8 cellular contexts compared by ENCODE assay signal in the genomic region with DNA sequence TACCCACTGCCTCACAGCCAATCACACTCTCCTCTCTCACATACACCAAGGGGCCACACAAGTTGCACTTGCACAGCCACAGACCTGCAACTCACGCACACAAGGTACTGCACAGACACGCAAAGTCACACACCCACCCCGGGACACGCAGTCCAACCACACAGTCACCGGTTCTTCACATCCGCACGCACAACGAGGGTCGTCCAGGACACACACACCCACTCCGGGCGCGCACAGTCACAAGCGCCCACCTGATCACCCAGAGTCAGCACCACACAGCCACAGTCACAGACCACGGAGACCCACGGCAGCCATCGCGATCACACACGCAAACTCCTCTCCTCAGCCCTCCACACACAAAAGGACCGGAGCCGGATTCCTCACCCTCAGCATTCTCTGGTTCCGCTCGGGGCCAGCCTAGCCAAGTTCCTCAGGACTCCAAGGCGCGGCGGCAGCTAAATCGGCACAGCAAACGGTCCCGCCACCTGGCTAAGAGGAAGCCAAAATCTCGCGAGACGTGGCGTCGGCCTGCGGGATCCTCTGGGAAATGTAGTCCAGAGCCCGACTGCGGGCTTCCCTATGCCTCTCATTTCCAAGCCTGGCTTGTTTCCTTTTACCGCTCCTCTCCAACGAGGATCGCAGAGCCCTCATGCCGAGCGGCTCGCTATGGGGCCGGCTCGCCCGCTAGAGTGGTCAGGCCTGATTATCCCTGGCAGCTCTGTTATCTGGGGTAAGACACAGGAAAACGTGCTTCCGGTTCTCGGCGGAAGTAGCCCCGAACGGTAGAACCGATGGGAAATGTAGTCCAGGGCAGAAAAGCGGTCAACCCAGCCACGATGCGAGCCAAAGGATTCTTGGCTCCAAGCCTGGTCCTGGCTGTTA. TPM values are rescaled to one million over a fixed set of nuclear protein-coding genes. Genes with fewer than 3 reads are reported as not detected.
DNase-seq lines count a peak whose midpoint lies in the region; ATAC-seq and TF ChIP-seq lines count a peak whose summit lies in the region.

Gene ZNF850 (minus strand): TSS at position 467 of the 882 bp plus-strand sequence. CDS start 10,201 bp downstream, outside the sequence.

- H3K36me3 ChIP-seq in left ventricle myocardium inferior = peaks cover 16% of the 10 kb centered on the region

- peak; percentile 96 for ATAC-seq in HG02642 (IDR thresholded peaks at IDR 0.05; ENCODE audit: poor library complexity, unreplicated experiment)

- H3K4me1 Mint-ChIP-seq in progenitor cell of endocrine pancreas (ENCODE audit: low read depth) = peaks cover 14% of the 10 kb centered on the region

- H3K4me3 Mint-ChIP-seq in progenitor cell of endocrine pancreas (ENCODE audit: low read depth) = peak within 1 kb of the TSS; percentile 91

- H3K9me3 ChIP-seq in left ventricle myocardium inferior (replicated peaks) = peaks cover 44% of the 10 kb centered on the region

- H3K27me3 ChIP-seq in left ventricle myocardium inferior (ENCODE audit: low read depth) = peaks cover 8% of the 10 kb centered on the region

- TF ChIP-seq CTCF in left ventricle myocardium inferior (IDR thresholded peaks at IDR 0.05; ENCODE audit: borderline replicate concordance) (no peak), progenitor cell of endocrine pancreas (IDR thresholded peaks at IDR 0.05; ENCODE audit: unreplicated experiment) (no peak)

- peak; percentile 91 for DNase-seq in NCI-H128 (lab: John Stamatoyannopoulos, UW; ENCODE audit: unreplicated experiment)
- peak; percentile 88 for DNase-seq in SW480 (ENCODE audit: low spot score)
- peak; percentile 88 for DNase-seq in amniotic stem cell (lab: John Stamatoyannopoulos, UW)
- peak; percentile 95 for DNase-seq in left ventricle myocardium inferior
- peak; percentile 87 for DNase-seq in progenitor cell of endocrine pancreas (ENCODE audit: low spot score, unreplicated experiment)
- DNase-seq in ureter (ENCODE audit: low spot score) = peak; percentile 96

- peaks cover 27% of the 10 kb centered on the region for H3K4me1 ChIP-seq in left ventricle myocardium inferior

- TF ChIP-seq POLR2A in GM10847 (IDR thresholded peaks at IDR 0.05; ENCODE audit: extremely low read depth, insufficient read length) = peak; percentile 28

- peaks cover 34% of the 10 kb centered on the region for H3K36me3 Mint-ChIP-seq in progenitor cell of endocrine pancreas (ENCODE audit: insufficient read depth)

- H3K27me3 Mint-ChIP-seq in progenitor cell of endocrine pancreas = no peaks in the 10 kb centered on the region

- peak within 1 kb of the TSS; percentile 86 for H3K27ac ChIP-seq in left ventricle myocardium inferior (replicated peaks)

- intact Hi-C loops in left ventricle myocardium inferior (cut with micrococcal nuclease) = no loop called here

- H3K9me3 Mint-ChIP-seq in progenitor cell of endocrine pancreas (ENCODE audit: low read depth) = peaks cover 16% of the 10 kb centered on the region

- H3K4me3 ChIP-seq in left ventricle myocardium inferior = peak within 1 kb of the TSS; percentile 73

- H3K27ac Mint-ChIP-seq in progenitor cell of endocrine pancreas = peak within 1 kb of the TSS; percentile 99

RNA-seq across cellular contexts. Expression of gene ZNF850, which starts in this region (rescaled TPM):
- total RNA-seq in left ventricle myocardium inferior (5.2 TPM), progenitor cell of endocrine pancreas (16.7 and 17.6 TPM in 2 replicates), ureter (2.8 TPM)

Comparison
In these comparisons a context has a peak if more than half of its experiments do, and no peak if none do; other contexts are left out.
1. Peak in every context shown above with its lines: DNase-seq, ATAC-seq, H3K4me3 ChIP-seq and H3K27ac ChIP-seq.